Comparison of ENCODE assay signal across 8 cellular contexts in the genomic region with DNA sequence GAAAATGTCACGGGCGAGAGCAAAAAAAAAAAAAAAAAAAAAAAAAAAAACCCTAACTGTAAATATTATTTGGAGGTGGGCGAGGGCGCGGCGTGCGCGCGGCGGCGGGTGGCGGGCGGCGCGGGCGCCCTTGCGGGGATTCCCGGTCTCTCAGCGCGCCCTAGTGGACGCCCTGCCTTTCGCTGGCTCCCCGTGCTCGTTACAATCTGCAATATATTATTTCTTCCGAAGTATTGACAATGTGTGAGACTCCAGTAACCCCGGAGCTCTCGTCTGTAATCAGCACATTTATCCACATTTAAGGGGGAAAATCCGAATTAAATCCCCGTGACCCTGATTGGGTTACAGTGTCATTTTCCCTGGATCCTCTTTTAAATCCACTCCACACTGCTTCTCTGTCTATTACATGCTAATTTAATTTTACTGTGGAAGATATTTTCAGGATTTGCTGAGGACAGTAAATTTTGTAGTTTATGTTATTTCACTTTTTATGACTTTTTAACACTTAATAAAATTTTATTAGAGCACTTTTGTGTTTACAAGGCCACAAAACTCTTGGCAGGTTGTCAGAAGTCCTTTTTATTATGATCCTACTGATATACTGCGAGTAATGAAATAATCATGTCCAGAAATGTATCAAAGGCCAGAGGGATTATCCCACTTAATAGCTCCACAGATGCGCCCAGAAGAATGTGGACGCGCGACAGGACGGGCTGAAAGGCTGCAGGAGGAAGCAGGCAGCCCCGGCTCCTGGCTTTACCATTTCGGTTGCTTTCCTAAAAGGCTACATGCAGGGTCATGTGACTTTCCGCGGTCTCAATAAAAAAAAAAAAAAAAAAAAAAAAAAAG.
DNase-seq lines count a peak whose midpoint lies in the region; ATAC-seq and TF ChIP-seq lines count a peak whose summit lies in the region.

No MANE protein-coding gene starts in this region.

- H2BK12ac ChIP-seq in mesenchymal stem cell (ENCODE audit: low read length in 2 of 2) = no peak overlapping the region

- H3K79me1 ChIP-seq in mesenchymal stem cell (replicated peaks; ENCODE audit: low read length, poor library complexity, severe bottlenecking) = peaks cover 1% of the 10 kb centered on the region

- H2BK15ac ChIP-seq in mesenchymal stem cell (ENCODE audit: low read depth, poor library complexity, severe bottlenecking) = no peak overlapping the region

- no peak overlapping the region for H3K14ac ChIP-seq in mesenchymal stem cell (ENCODE audit: low read length in 2 of 2)

- H3K4me1 ChIP-seq in effector memory CD4-positive, alpha-beta T cell (ENCODE audit: control insufficient read depth, insufficient read depth, low read length, poor library complexity, severe bottlenecking) = peaks cover 3% of the 10 kb centered on the region
- no peaks in the 10 kb centered on the region for H3K4me1 ChIP-seq in mesenchymal stem cell (ENCODE audit: control insufficient read depth, insufficient read depth, low read depth, low read length)

- H4K91ac ChIP-seq in mesenchymal stem cell (ENCODE audit: low read length) = no peak overlapping the region

- no peak overlapping the region for H3K27ac ChIP-seq in effector memory CD4-positive, alpha-beta T cell (ENCODE audit: insufficient read depth, low read length, poor library complexity, severe bottlenecking)
- H3K27ac ChIP-seq in mesenchymal stem cell (ENCODE audit: low read length, poor library complexity, severe bottlenecking) = no peak overlapping the region

- H2AK5ac ChIP-seq in mesenchymal stem cell (ENCODE audit: low read length, severe bottlenecking) = no peak overlapping the region

- peak overlapping the region; percentile 92 for H3K9ac ChIP-seq in mesenchymal stem cell (ENCODE audit: low read length)

- DNase-seq in AG09319 (ENCODE audit: extremely low read depth, low read depth) (no peak), NCI-H510A (lab: John Stamatoyannopoulos, UW) (peak; percentile 49), mesenchymal stem cell (peak; percentile 46)
- DNase-seq in activated CD8-positive, alpha-beta memory T cell treated with anti-CD3 and anti-CD28 coated beads for 1 hour (ENCODE audit: extremely low read depth in 1 of 2, low read depth in 1 of 2) = peak; percentile 26 to 32
- peak in 1 of 3 donors; percentile 18 for DNase-seq in effector memory CD4-positive, alpha-beta T cell
- peak; percentile 14 for DNase-seq in stimulated activated CD8-positive, alpha-beta memory T cell treated with anti-CD3 and anti-CD28 coated beads, Interleukin-15, amount 100 ng/mL, for 1 hour (ENCODE audit: low read depth)

- H2AFZ ChIP-seq in mesenchymal stem cell (ENCODE audit: low read depth, low read length) = no peak overlapping the region

- peak overlapping the region; percentile 57 for H3K4me3 ChIP-seq in effector memory CD4-positive, alpha-beta T cell (ENCODE audit: insufficient read depth, low read depth, low read length, poor library complexity, severe bottlenecking)
- H3K4me3 ChIP-seq in mesenchymal stem cell (ENCODE audit: insufficient read depth in 1 of 2, low read depth in 1 of 2, low read length in 2 of 2) = peak overlapping the region; percentile 68 to 83

- WGBS in mesenchymal stem cell = 15% methylated on average over 32 of the region's 39 CpGs

- no peak overlapping the region for H3K4ac ChIP-seq in mesenchymal stem cell (ENCODE audit: low read depth in 1 of 2, low read length in 2 of 2)

- no peak overlapping the region for H2BK120ac ChIP-seq in mesenchymal stem cell (ENCODE audit: low read depth, low read length)

- H3K18ac ChIP-seq in mesenchymal stem cell (ENCODE audit: low read depth in 1 of 2, low read length in 2 of 2) = no peak overlapping the region

- no peaks in the 10 kb centered on the region for H3K36me3 ChIP-seq in effector memory CD4-positive, alpha-beta T cell (ENCODE audit: control insufficient read depth, insufficient read depth, low read length)
- no peaks in the 10 kb centered on the region for H3K36me3 ChIP-seq in mesenchymal stem cell (ENCODE audit: control insufficient read depth in 1 of 2, insufficient read depth in 2 of 2, low read depth in 1 of 2, low read length in 2 of 2)

- peak; percentile 65 for TF ChIP-seq CTCF in AG09319 (IDR thresholded peaks at IDR 0.05; ENCODE audit: low read depth, low read length)

- H3K9me3 ChIP-seq in effector memory CD4-positive, alpha-beta T cell (ENCODE audit: control insufficient read depth, low read length) = no peaks in the 10 kb centered on the region
- H3K9me3 ChIP-seq in mesenchymal stem cell (ENCODE audit: control insufficient read depth, low read length) = no peaks in the 10 kb centered on the region

- ATAC-seq in GM19025 (IDR thresholded peaks at IDR 0.05; ENCODE audit: low read depth, unreplicated experiment) (peak; percentile 79), HG03280 (IDR thresholded peaks at IDR 0.05; ENCODE audit: unreplicated experiment) (peak; percentile 75)

- H3K23ac ChIP-seq in mesenchymal stem cell (ENCODE audit: low read length in 2 of 2) = no peak overlapping the region

- H3K4me2 ChIP-seq in mesenchymal stem cell (ENCODE audit: low read length, poor library complexity, severe bottlenecking) = peak overlapping the region; percentile 86

- H3K27me3 ChIP-seq in effector memory CD4-positive, alpha-beta T cell (replicated peaks; ENCODE audit: control insufficient read depth, insufficient read depth, low read length, poor library complexity, severe bottlenecking) = peaks cover 25% of the 10 kb centered on the region
- no peaks in the 10 kb centered on the region for H3K27me3 ChIP-seq in mesenchymal stem cell (ENCODE audit: control insufficient read depth in 1 of 2, insufficient read depth in 1 of 2, low read length in 2 of 2)

- no peak overlapping the region for H4K8ac ChIP-seq in mesenchymal stem cell (ENCODE audit: low read length)

- H2BK5ac ChIP-seq in mesenchymal stem cell (ENCODE audit: low read depth, low read length, poor library complexity, severe bottlenecking) = no peak overlapping the region
